Comparison of ENCODE assay signal across 13 cellular contexts in the genomic region with DNA sequence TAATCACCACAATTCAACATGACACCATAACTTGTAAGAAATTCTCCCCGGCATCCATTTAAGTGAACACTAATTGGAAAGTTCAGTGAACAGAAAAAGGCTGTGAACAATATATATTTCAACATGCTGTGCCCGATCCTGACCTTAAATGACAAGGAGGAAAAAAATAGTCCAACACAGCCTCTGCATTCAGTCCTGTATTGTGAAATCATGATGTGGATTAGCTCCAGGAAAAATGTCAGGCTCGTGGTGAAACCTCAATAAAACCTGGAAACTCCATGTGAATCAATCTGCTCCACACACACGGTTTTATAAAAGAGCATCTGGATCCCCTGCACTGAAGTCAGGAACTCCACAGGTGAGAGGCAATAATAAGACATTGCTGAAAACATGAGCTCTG.
A peak's percentile ranks its signal among the peaks of the same experiment; 100 is the strongest.
DNase-seq lines count a peak whose midpoint lies in the region; ATAC-seq lines count a peak whose summit lies in the region.
"Had no signal": no experiment of that assay in that cellular context is flagged by ENCODE, and none has a peak within 500 bp of the region (broad histone marks: within the 10 kb centered on the region; RNA-seq: fewer than 3 reads in every experiment).

No MANE protein-coding gene starts in this region.

- no peaks in the 10 kb centered on the region for H3K4me1 ChIP-seq in trophoblast cell (ENCODE audit: control insufficient read depth in 1 of 2, insufficient read depth in 2 of 2, low read length in 2 of 2)

- peaks cover 2% of the 10 kb centered on the region for H3K79me1 ChIP-seq in trophoblast cell (ENCODE audit: low read length)

- H3K36me3 Mint-ChIP-seq in stimulated activated effector memory CD8-positive, alpha-beta T cell treated with anti-CD3 and anti-CD28 coated beads, Interleukin-12 subunit alpha, Interleukin-12 subunit beta, amount 100 ng/mL, for 72 hours, result no peaks in the 10 kb centered on the region
- H3K36me3 Mint-ChIP-seq: activated naive CD4-positive, alpha-beta T cell treated with anti-CD3 and anti-CD28 coated beads, Interleukin-2, amount 50 U/mL, for 72 hours; CD4-positive, CD25-positive, alpha-beta regulatory T cell had no signal

- no CpG with 5 or more reads among the region's 4 CpGs for WGBS in trophoblast cell (ENCODE audit: extremely low coverage, insufficient coverage, insufficient read length)

- no peak overlapping the region for H3K9ac ChIP-seq in trophoblast cell (ENCODE audit: low read length)

- H4K91ac ChIP-seq in trophoblast cell (ENCODE audit: low read depth, low read length), result no peak overlapping the region

- no peak overlapping the region for H3K27ac ChIP-seq in trophoblast cell (ENCODE audit: low read depth, low read length)

- H3K27me3 ChIP-seq in trophoblast cell (ENCODE audit: insufficient read depth, low read length), result no peaks in the 10 kb centered on the region

- no peak overlapping the region for H4K12ac ChIP-seq in trophoblast cell (ENCODE audit: low read depth, low read length)

- no peak overlapping the region for H2AFZ ChIP-seq in trophoblast cell (ENCODE audit: insufficient read depth, low read length, poor library complexity)

- H3K4me3 Mint-ChIP-seq in stimulated activated effector memory CD8-positive, alpha-beta T cell treated with anti-CD3 and anti-CD28 coated beads, Interleukin-12 subunit alpha, Interleukin-12 subunit beta, amount 100 ng/mL, for 72 hours, result no peak overlapping the region
- H3K4me3 Mint-ChIP-seq: CD4-positive, CD25-positive, alpha-beta regulatory T cell had no signal

- H3K14ac ChIP-seq in trophoblast cell (ENCODE audit: low read length), result no peak overlapping the region

- no peak overlapping the region for H2BK120ac ChIP-seq in trophoblast cell (ENCODE audit: insufficient read depth, low read length, poor library complexity)

- peak; percentile 5 for DNase-seq in COLO829 (ENCODE audit: low spot score)
- DNase-seq in M059J (ENCODE audit: low read depth), result peak; percentile 56
- peak; percentile 3 to 52 for DNase-seq in dermis microvascular lymphatic vessel endothelial cell (ENCODE audit: low read depth in 2 of 2)
- DNase-seq in myocyte (ENCODE audit: low read depth), result peak; percentile 10
- no peak for DNase-seq in NCI-H187 (lab: John Stamatoyannopoulos, UW)
- DNase-seq in stimulated activated effector memory CD8-positive, alpha-beta T cell treated with anti-CD3 and anti-CD28 coated beads, Interleukin-12 subunit alpha, Interleukin-12 subunit beta, amount 100 ng/mL, for 72 hours (ENCODE audit: low spot score in 2 of 2), result no peak
- DNase-seq in trophoblast cell, result no peak
- DNase-seq: activated CD8-positive, alpha-beta memory T cell treated with anti-CD3 and anti-CD28 coated beads for 24 hours; CD4-positive, CD25-positive, alpha-beta regulatory T cell; effector CD8-positive, alpha-beta T cell; NCI-H2029 treated with DMSO at 0.1 percent for 48 hours had no signal

- no peak overlapping the region for H2AK5ac ChIP-seq in trophoblast cell (ENCODE audit: low read length)

- H3K23ac ChIP-seq in trophoblast cell (ENCODE audit: low read length), result no peak overlapping the region

- H3K9me3 Mint-ChIP-seq in stimulated activated effector memory CD8-positive, alpha-beta T cell treated with anti-CD3 and anti-CD28 coated beads, Interleukin-12 subunit alpha, Interleukin-12 subunit beta, amount 100 ng/mL, for 72 hours, result peaks cover 1% of the 10 kb centered on the region

- no peak overlapping the region for H3K4me3 ChIP-seq in trophoblast cell (ENCODE audit: low read depth, low read length)

- H4K8ac ChIP-seq in trophoblast cell (ENCODE audit: low read depth, low read length), result no peak overlapping the region

- H2BK5ac ChIP-seq in trophoblast cell (ENCODE audit: low read depth, low read length, poor library complexity), result no peak overlapping the region

- no peaks in the 10 kb centered on the region for H3K9me3 ChIP-seq in trophoblast cell (ENCODE audit: insufficient read depth, low read depth, low read length)

- H3K4me2 ChIP-seq in trophoblast cell (ENCODE audit: low read length), result no peak overlapping the region

- H3K27ac Mint-ChIP-seq in stimulated activated effector memory CD8-positive, alpha-beta T cell treated with anti-CD3 and anti-CD28 coated beads, Interleukin-12 subunit alpha, Interleukin-12 subunit beta, amount 100 ng/mL, for 72 hours, result no peak overlapping the region
- H3K27ac Mint-ChIP-seq: activated naive CD4-positive, alpha-beta T cell treated with anti-CD3 and anti-CD28 coated beads, Interleukin-2, amount 50 U/mL, for 72 hours; CD4-positive, CD25-positive, alpha-beta regulatory T cell had no signal

- H2BK12ac ChIP-seq in trophoblast cell (ENCODE audit: low read length), result no peak overlapping the region

- no peaks in the 10 kb centered on the region for H3K4me1 Mint-ChIP-seq in stimulated activated effector memory CD8-positive, alpha-beta T cell treated with anti-CD3 and anti-CD28 coated beads, Interleukin-12 subunit alpha, Interleukin-12 subunit beta, amount 100 ng/mL, for 72 hours
- H3K4me1 Mint-ChIP-seq: CD4-positive, CD25-positive, alpha-beta regulatory T cell had no signal

- no peak for ATAC-seq in stimulated activated effector memory CD8-positive, alpha-beta T cell treated with anti-CD3 and anti-CD28 coated beads, Interleukin-12 subunit alpha, Interleukin-12 subunit beta, amount 100 ng/mL, for 72 hours
- no peak for ATAC-seq in GM21717 (IDR thresholded peaks at IDR 0.05; ENCODE audit: unreplicated experiment)
- ATAC-seq: activated naive CD4-positive, alpha-beta T cell treated with anti-CD3 and anti-CD28 coated beads, Interleukin-2, amount 50 U/mL, for 72 hours had no signal

- H3K36me3 ChIP-seq in trophoblast cell (ENCODE audit: control insufficient read depth in 1 of 2, insufficient read depth in 2 of 2, low read length in 2 of 2), result no peaks in the 10 kb centered on the region

- no peak overlapping the region for H3K18ac ChIP-seq in trophoblast cell (ENCODE audit: low read length)

- H3K79me2 ChIP-seq in trophoblast cell (ENCODE audit: control insufficient read depth, insufficient read depth, low read length, poor library complexity), result no peaks in the 10 kb centered on the region

- no peak overlapping the region for H3K4ac ChIP-seq in trophoblast cell (ENCODE audit: low read depth, low read length)

Comparison
In these comparisons a context has a peak if more than half of its experiments do, and no peak if none do; other contexts are left out.
1. DNase-seq: peak in COLO829 (single experiment), M059J (single experiment), dermis microvascular lymphatic vessel endothelial cell (2 of 2) and myocyte (single experiment); none in NCI-H187 (0 of 2), stimulated activated effector memory CD8-positive, alpha-beta T cell treated with anti-CD3 and anti-CD28 coated beads, Interleukin-12 subunit alpha, Interleukin-12 subunit beta, amount 100 ng/mL, for 72 hours (0 of 2) and trophoblast cell (0 of 2).